ENCODE assay signal across 1 cellular context in genomic region chr20:35444226-35444625, GRCh38.
A peak's percentile ranks its signal among the peaks of the same experiment; 100 is the strongest.
TF ChIP-seq lines count a peak whose summit lies in the region.

No MANE protein-coding gene starts in this region.

TF ChIP-seq in HEK293, 187 proteins besides CTCF, POLR2A, EP300 and RAD21 (continued from another document):
- no peak for TF ChIP-seq ZBTB10 (tag by site-specific recombination; IDR thresholded peaks at IDR 0.05)
- TF ChIP-seq ZNF302 (tag by site-specific recombination; IDR thresholded peaks at IDR 0.05; ENCODE audit: low read depth) = no peak
- no peak for TF ChIP-seq ZNF776 (tag by site-specific recombination; IDR thresholded peaks at IDR 0.05; ENCODE audit: borderline replicate concordance)
- no peak for TF ChIP-seq ZNF510 (tag by site-specific recombination; IDR thresholded peaks at IDR 0.05; ENCODE audit: insufficient replicate concordance)
- TF ChIP-seq ZFP3 (tag by site-specific recombination; IDR thresholded peaks at IDR 0.05; ENCODE audit: low read depth) = no peak
- TF ChIP-seq BCL6B (tag by site-specific recombination; IDR thresholded peaks at IDR 0.05) = no peak
- no peak for TF ChIP-seq HOXA7 (CRISPR knock-in tag; IDR thresholded peaks at IDR 0.05; ENCODE audit: borderline replicate concordance)
- no peak for TF ChIP-seq ZNF202 (tag by site-specific recombination; IDR thresholded peaks at IDR 0.05; ENCODE audit: borderline replicate concordance)
- TF ChIP-seq ZNF121 (tag by site-specific recombination; IDR thresholded peaks at IDR 0.05) = peak; percentile 48; the same call in 1 of the 2 replicates
- TF ChIP-seq GLI2 (tag by site-specific recombination; IDR thresholded peaks at IDR 0.05; ENCODE audit: borderline replicate concordance, low read depth) = no peak
- no peak for TF ChIP-seq ZNF10 (tag by site-specific recombination; IDR thresholded peaks at IDR 0.05)
- no peak for TF ChIP-seq ZNF843 (tag by site-specific recombination; IDR thresholded peaks at IDR 0.05)
- no peak for TF ChIP-seq MEIS1 (CRISPR knock-in tag; IDR thresholded peaks at IDR 0.05; ENCODE audit: borderline replicate concordance)
- TF ChIP-seq ZNF624 (tag by site-specific recombination; IDR thresholded peaks at IDR 0.05) = no peak
- TF ChIP-seq ZNF629 (tag by site-specific recombination; IDR thresholded peaks at IDR 0.05) = no peak
- TF ChIP-seq ZBTB6 (tag by site-specific recombination; IDR thresholded peaks at IDR 0.05) = no peak
- TF ChIP-seq ZBTB20 (tag by site-specific recombination; IDR thresholded peaks at IDR 0.05) = no peak
